ENCODE assay signal across 2 cellular contexts in the genomic region with DNA sequence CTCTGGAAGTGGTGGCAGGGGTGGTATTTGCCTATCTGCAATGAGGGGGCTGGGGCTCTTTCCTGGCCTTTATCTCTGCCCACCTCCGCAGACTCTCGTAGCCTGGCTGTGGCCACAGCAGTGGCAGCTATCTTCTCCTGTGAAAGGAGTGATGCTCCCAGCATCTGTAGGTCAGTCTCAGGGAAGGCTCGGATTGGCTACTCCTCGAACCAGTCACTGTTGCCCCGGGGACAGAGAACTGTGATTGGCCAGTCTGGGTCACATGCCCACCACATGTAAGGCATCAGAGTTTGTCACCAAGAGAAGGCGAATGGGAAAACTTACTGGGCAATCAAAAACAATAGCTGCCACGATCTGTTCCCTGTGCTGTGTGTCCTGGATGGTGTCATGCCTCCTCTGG.
TF ChIP-seq lines count a peak whose summit lies in the region.

No MANE protein-coding gene starts in this region.

TF ChIP-seq in HEK293, 187 proteins besides CTCF, POLR2A, EP300 and RAD21 (continued from another document):
- 0 out of 2 replicates have a peak, but pooled peaks have one; percentile 16 for TF ChIP-seq EGR2 (tag by site-specific recombination; IDR thresholded peaks at IDR 0.05; ENCODE audit: low read depth)

TF ChIP-seq in H1, 55 proteins besides CTCF, POLR2A, EP300 and RAD21:
- TF ChIP-seq, protein P1, sequence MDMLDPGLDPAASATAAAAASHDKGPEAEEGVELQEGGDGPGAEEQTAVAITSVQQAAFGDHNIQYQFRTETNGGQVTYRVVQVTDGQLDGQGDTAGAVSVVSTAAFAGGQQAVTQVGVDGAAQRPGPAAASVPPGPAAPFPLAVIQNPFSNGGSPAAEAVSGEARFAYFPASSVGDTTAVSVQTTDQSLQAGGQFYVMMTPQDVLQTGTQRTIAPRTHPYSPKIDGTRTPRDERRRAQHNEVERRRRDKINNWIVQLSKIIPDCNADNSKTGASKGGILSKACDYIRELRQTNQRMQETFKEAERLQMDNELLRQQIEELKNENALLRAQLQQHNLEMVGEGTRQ (IDR thresholded peaks at IDR 0.05; ENCODE audit: low read length): 0 out of 2 replicates have a peak, but pooled peaks have one; percentile 53
- no peak for TF ChIP-seq CEBPB (IDR thresholded peaks at IDR 0.05; ENCODE audit: low read depth, low read length)
